ENCODE assay signal across 8 cellular contexts in the genomic region with DNA sequence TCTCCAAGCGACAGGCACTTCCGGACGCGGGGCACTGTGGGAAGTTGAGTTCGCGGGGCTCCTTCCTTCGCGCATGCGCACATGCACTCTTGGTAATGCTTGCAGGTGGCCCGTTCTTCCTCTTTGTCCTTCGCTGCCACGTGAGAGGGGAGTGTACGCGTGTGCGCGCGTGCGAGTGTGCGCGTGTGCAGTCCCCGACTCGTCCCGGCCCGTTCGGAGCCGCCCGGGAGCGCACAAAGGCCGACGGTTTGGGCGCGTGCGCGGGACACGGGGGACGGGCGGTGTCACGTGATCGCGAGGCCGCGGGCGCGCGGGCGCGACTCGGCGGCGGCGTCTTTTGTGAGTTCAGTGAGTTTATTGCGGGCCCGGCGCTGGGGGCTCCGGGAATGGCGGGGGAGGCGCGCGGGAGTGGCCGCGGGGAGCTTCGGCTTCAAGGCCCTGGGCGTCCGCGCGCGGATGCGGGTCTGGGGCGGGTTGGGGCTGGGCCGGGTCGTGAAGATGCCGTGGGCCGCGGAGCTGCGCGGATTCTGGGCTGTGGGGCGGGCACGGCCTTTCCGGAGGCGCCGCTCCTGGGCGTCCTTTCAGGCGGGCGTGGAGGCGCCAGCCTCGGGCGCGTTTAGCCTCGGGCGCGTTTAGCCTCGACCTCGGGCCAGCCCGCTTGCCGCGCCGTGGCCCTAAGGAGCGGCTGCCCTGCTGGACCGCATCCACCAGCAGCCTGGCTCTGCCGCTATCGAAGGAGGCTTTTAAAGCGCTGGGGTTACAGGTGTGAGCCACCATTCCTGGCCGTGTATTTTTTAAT. TPM values are rescaled to one million over a fixed set of nuclear protein-coding genes. Genes with fewer than 3 reads are reported as not detected.
DNase-seq lines count a peak whose midpoint lies in the region; ATAC-seq and TF ChIP-seq lines count a peak whose summit lies in the region.

Gene ZNF84, plus strand, starts transcription at position 303 of the 799 bp plus-strand sequence. CDS start 3,959 bp downstream, outside the sequence.

- peaks cover 9% of the 10 kb centered on the region for H3K4me1 ChIP-seq in colonic mucosa

- peaks cover 11% of the 10 kb centered on the region for H3K4me1 Mint-ChIP-seq in activated CD4-positive, alpha-beta T cell treated with anti-CD3 and anti-CD28 coated beads, Interleukin-2, amount 10 ng/mL, durations not matched to agents 24 days and 14 days

- H3K27me3 ChIP-seq in BJ (ENCODE audit: control insufficient read depth, insufficient read depth, low read length), result no peaks in the 10 kb centered on the region
- H3K27me3 ChIP-seq in colonic mucosa, result no peaks in the 10 kb centered on the region

- H3K36me3 ChIP-seq in BJ (ENCODE audit: control insufficient read depth, insufficient read depth, low read length), result peaks cover 5% of the 10 kb centered on the region; the same call in 1 of the 2 replicates
- peaks cover 6% of the 10 kb centered on the region for H3K36me3 ChIP-seq in colonic mucosa

- intact Hi-C loops in activated CD4-positive, alpha-beta T cell treated with anti-CD3 and anti-CD28 coated beads, Interleukin-2, amount 10 ng/mL, durations not matched to agents 24 days and 14 days (cut with micrococcal nuclease), result loop anchor here (1.0 to 2.0 kb wide), 8 partner anchors 43 to 209 kb away; partner anchors contain the start of genes CHFR, GOLGA3, ZNF10 and ZNF140
- intact Hi-C loops in colonic mucosa (cut with DNase I), result loop anchor here (5.0 kb wide), 1 partner anchor 45 kb away; the partner anchor contains the start of gene ZNF140

- peaks cover 6% of the 10 kb centered on the region for H3K9me3 ChIP-seq in colonic mucosa

- ATAC-seq in GM19324 (IDR thresholded peaks at IDR 0.05; ENCODE audit: low FRiP score, unreplicated experiment) (peak; percentile 99), HG03469 (IDR thresholded peaks at IDR 0.05; ENCODE audit: unreplicated experiment) (peak; percentile 89)

- DNase-seq in BJ (ENCODE audit: low read depth) (peak; percentile 92), NCI-H526 treated with DMSO at 0.1 percent for 48 hours (lab: John Stamatoyannopoulos, UW) (peak; percentile 96), colonic mucosa (peak; percentile 98), kidney tubule cell (ENCODE audit: low spot score) (peak; percentile 99)
- peak; percentile 99 for DNase-seq in activated CD4-positive, alpha-beta T cell treated with anti-CD3 and anti-CD28 coated beads, Interleukin-2, amount 10 ng/mL, durations not matched to agents 24 days and 14 days
- DNase-seq in stimulated activated CD4-positive, alpha-beta T cell treated with anti-CD3 and anti-CD28 coated beads, Interleukin-1b, Interleukin-23, amount 100 ng/mL, for 24 hours (ENCODE audit: low read depth in 4 of 4, low spot score in 1 of 4), result peak; percentile 92 to 97 (median 95)

- TF ChIP-seq CTCF in BJ (IDR thresholded peaks at IDR 0.05; ENCODE audit: insufficient read depth, low read depth, low read length) (no peak), colonic mucosa (IDR thresholded peaks at IDR 0.05) (no peak)

- H3K36me3 Mint-ChIP-seq in activated CD4-positive, alpha-beta T cell treated with anti-CD3 and anti-CD28 coated beads, Interleukin-2, amount 10 ng/mL, durations not matched to agents 24 days and 14 days (ENCODE audit: low read depth), result peaks cover 48% of the 10 kb centered on the region

- POLR2A ChIA-PET in BJ (lab: Charles Lee), result interaction anchor here (0.8 kb wide), 1 partner anchor 81 kb away, joined by 4 read pairs; the partner anchor contains the start of gene ZNF605

- peak within 1 kb of the TSS; percentile 80 for H3K4me3 ChIP-seq in BJ (ENCODE audit: low read depth, low read length)
- H3K4me3 ChIP-seq in colonic mucosa, result peak within 1 kb of the TSS; percentile 91

- H3K9ac ChIP-seq in colonic mucosa (ENCODE audit: low read depth in 2 of 2, low read length in 2 of 2), result peak within 1 kb of the TSS; percentile 66 to 71

- peak within 1 kb of the TSS; percentile 94 for H3K4me3 Mint-ChIP-seq in activated CD4-positive, alpha-beta T cell treated with anti-CD3 and anti-CD28 coated beads, Interleukin-2, amount 10 ng/mL, durations not matched to agents 24 days and 14 days

- H3K27ac Mint-ChIP-seq in activated CD4-positive, alpha-beta T cell treated with anti-CD3 and anti-CD28 coated beads, Interleukin-2, amount 10 ng/mL, durations not matched to agents 24 days and 14 days, result peak within 1 kb of the TSS; percentile 99

- H3K27ac ChIP-seq in colonic mucosa, result peak within 1 kb of the TSS; percentile 94

- peaks cover 3% of the 10 kb centered on the region for H3K27me3 Mint-ChIP-seq in activated CD4-positive, alpha-beta T cell treated with anti-CD3 and anti-CD28 coated beads, Interleukin-2, amount 10 ng/mL, durations not matched to agents 24 days and 14 days

- CTCF ChIA-PET in BJ (lab: Yijun Ruan, JAX), result interaction anchor here (1.0 kb wide), 1 partner anchor 12 kb away, joined by 3 read pairs; no protein-coding TSS in a partner anchor

- peaks cover 28% of the 10 kb centered on the region for H3K9me3 Mint-ChIP-seq in activated CD4-positive, alpha-beta T cell treated with anti-CD3 and anti-CD28 coated beads, Interleukin-2, amount 10 ng/mL, durations not matched to agents 24 days and 14 days

RNA-seq across cellular contexts. Expression of gene ZNF84, which starts in this region (rescaled TPM):
- polyA plus RNA-seq in BJ (2011; rRNA removed), result 9.7 and 16.2 TPM in 2 replicates
- polyA minus RNA-seq in BJ (2011; rRNA and poly(A)+ RNA removed), result 10.8 and 14.0 TPM in 2 replicates
- 20.1 and 23.1 TPM in 2 replicates for total RNA-seq in activated CD4-positive, alpha-beta T cell treated with anti-CD3 and anti-CD28 coated beads, Interleukin-2, amount 10 ng/mL, durations not matched to agents 24 days and 14 days
- 10 to 100 TPM in 1 of 2 donors, 1 to 10 TPM in 1; 8.7 to 15.7 TPM for total RNA-seq in colonic mucosa

Comparison
In these comparisons a context has a peak if more than half of its experiments do, and no peak if none do; other contexts are left out.
1. Peak in every context shown above with its lines: DNase-seq, ATAC-seq, H3K4me3 ChIP-seq and H3K27ac ChIP-seq.